Comparison of ENCODE assay signal across 26 cellular contexts in the genomic region with DNA sequence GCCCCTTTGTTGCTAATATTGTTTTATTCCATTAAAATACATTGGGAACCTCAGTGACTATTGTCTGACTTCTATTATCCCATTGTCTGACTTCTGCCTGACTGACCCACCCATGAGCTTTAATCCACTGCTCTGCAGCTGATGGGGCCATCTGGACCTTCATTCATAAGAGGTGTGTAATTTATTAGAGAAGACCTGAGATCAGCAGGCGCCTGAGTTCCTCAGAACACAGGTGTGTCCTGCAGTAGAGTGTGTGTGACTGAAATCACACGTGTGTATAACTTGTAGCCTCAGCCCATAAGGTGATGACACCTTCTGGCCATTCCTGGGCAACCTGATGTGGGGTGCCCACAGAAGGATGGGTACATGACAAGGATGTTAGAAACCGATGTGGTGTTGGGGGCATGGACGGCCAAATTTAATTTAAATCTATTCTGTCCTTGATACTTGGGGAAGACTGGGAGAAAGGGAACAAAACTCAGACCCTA.
"Had no signal": no experiment of that assay in that cellular context is flagged by ENCODE, and none has a peak within 500 bp of the region (broad histone marks: within the 10 kb centered on the region; RNA-seq: fewer than 3 reads in every experiment).

No MANE protein-coding gene starts in this region.

- ATAC-seq: activated T-helper 17 cell treated with anti-CD3 and anti-CD28 coated beads, Interleukin-2, amount 50 U/mL, for 72 hours; esophagus mucosa; naive thymus-derived CD8-positive, alpha-beta T cell; right cardiac atrium had no signal

- H3K9me3 ChIP-seq: transverse colon had no signal

- H3K27ac ChIP-seq: brain microvascular endothelial cell, transverse colon, VCaP had no signal

- H3K36me3 Mint-ChIP-seq: activated CD4-positive, alpha-beta memory T cell treated with anti-CD3 and anti-CD28 coated beads for 36 hours; immature natural killer cell; naive thymus-derived CD8-positive, alpha-beta T cell had no signal

- H3K27ac Mint-ChIP-seq: activated CD4-positive, alpha-beta memory T cell treated with anti-CD3 and anti-CD28 coated beads for 36 hours; activated T-cell treated with anti-CD3 and anti-CD28 coated beads, Interleukin-2, amount 50 U/mL, for 24 hours; activated T-helper 17 cell treated with anti-CD3 and anti-CD28 coated beads, Interleukin-2, amount 50 U/mL, for 72 hours; dendritic cell treated with granulocyte-macrophage colony-stimulating factor and Interleukin-4, amounts not matched to agents 40 ng/mL and 50 ng/mL, for 4 days; endodermal cell; immature natural killer cell; T-helper 2 cell treated with Interferon-gamma antibody and Interleukin-4, amounts not matched to agents 5 μg/mL and 100 μg/mL, for 36 hours had no signal

- H3K4me3 Mint-ChIP-seq: activated CD4-positive, alpha-beta memory T cell treated with anti-CD3 and anti-CD28 coated beads for 36 hours; activated T-cell treated with anti-CD3 and anti-CD28 coated beads, Interleukin-2, amount 50 U/mL, for 24 hours; activated T-helper 17 cell treated with anti-CD3 and anti-CD28 coated beads, Interleukin-2, amount 50 U/mL, for 72 hours; dendritic cell treated with granulocyte-macrophage colony-stimulating factor and Interleukin-4, amounts not matched to agents 40 ng/mL and 50 ng/mL, for 4 days; endodermal cell; immature natural killer cell; naive thymus-derived CD8-positive, alpha-beta T cell; neural crest cell; T-helper 2 cell treated with Interferon-gamma antibody and Interleukin-4, amounts not matched to agents 5 μg/mL and 100 μg/mL, for 36 hours had no signal

- H3K4me3 ChIP-seq: transverse colon had no signal

- H3K36me3 ChIP-seq: brain microvascular endothelial cell, transverse colon had no signal

- H3K27me3 ChIP-seq: brain microvascular endothelial cell, transverse colon had no signal

- DNase-seq: activated CD4-positive, alpha-beta memory T cell treated with anti-CD3 and anti-CD28 coated beads for 36 hours; activated CD4-positive, alpha-beta T cell treated with anti-CD3 and anti-CD28 coated beads for 48 hours; activated CD8-positive, alpha-beta memory T cell treated with anti-CD3 and anti-CD28 coated beads, Interleukin-2, amount 50 U/mL, for 48 hours; activated gamma-delta T cell treated with Interleukin-2 at 50 U/mL for 16 hours; activated naive CD4-positive, alpha-beta T cell treated with anti-CD3 and anti-CD28 coated beads, Interleukin-2, amount 50 U/mL, for 16 hours; activated T-cell treated with anti-CD3 and anti-CD28 coated beads, Interleukin-2, amount 50 U/mL, for 24 hours; amniotic stem cell; brain microvascular endothelial cell; foreskin fibroblast; head of caudate nucleus; hypothalamus; immature natural killer cell; naive thymus-derived CD8-positive, alpha-beta T cell; nucleus accumbens; right cardiac atrium; stimulated activated CD4-positive, alpha-beta T cell treated with anti-CD3 and anti-CD28 coated beads, Interleukin-15, amount 100 ng/mL, for 24 hours; stimulated activated CD4-positive, alpha-beta T cell treated with anti-CD3 and anti-CD28 coated beads, Interleukin-2, amount 100 ng/mL, for 24 hours; stimulated activated naive CD4-positive, alpha-beta T cell treated with Interleukin-2 at 50 U/mL for 16 hours; transverse colon had no signal

- H3K4me1 Mint-ChIP-seq: activated T-helper 17 cell treated with anti-CD3 and anti-CD28 coated beads, Interleukin-2, amount 50 U/mL, for 72 hours; endodermal cell; immature natural killer cell; neural crest cell had no signal

- H3K4me1 ChIP-seq: transverse colon had no signal

- H3K27me3 Mint-ChIP-seq: activated CD4-positive, alpha-beta memory T cell treated with anti-CD3 and anti-CD28 coated beads for 36 hours; activated T-cell treated with anti-CD3 and anti-CD28 coated beads, Interleukin-2, amount 50 U/mL, for 24 hours had no signal

- H3K9me3 Mint-ChIP-seq: activated CD4-positive, alpha-beta memory T cell treated with anti-CD3 and anti-CD28 coated beads for 36 hours; activated T-cell treated with anti-CD3 and anti-CD28 coated beads, Interleukin-2, amount 50 U/mL, for 24 hours; activated T-helper 17 cell treated with anti-CD3 and anti-CD28 coated beads, Interleukin-2, amount 50 U/mL, for 72 hours; dendritic cell treated with granulocyte-macrophage colony-stimulating factor and Interleukin-4, amounts not matched to agents 40 ng/mL and 50 ng/mL, for 4 days; immature natural killer cell; naive thymus-derived CD8-positive, alpha-beta T cell; T-helper 2 cell treated with Interferon-gamma antibody and Interleukin-4, amounts not matched to agents 5 μg/mL and 100 μg/mL, for 36 hours had no signal
